15 cellular contexts compared by ENCODE assay signal in genomic region chr10:117804470-117805011, GRCh38.
A peak's percentile ranks its signal among the peaks of the same experiment; 100 is the strongest.
DNase-seq lines count a peak whose midpoint lies in the region; ATAC-seq and TF ChIP-seq lines count a peak whose summit lies in the region.
"Had no signal": no experiment of that assay in that cellular context is flagged by ENCODE, and none has a peak within 500 bp of the region (broad histone marks: within the 10 kb centered on the region; RNA-seq: fewer than 3 reads in every experiment).

No MANE protein-coding gene starts in this region.

- H3K4me3 ChIP-seq in HEK293 (ENCODE audit: low read depth, low read length) = no peak overlapping the region
- H3K4me3 ChIP-seq: gastrocnemius medialis had no signal

- POLR2A ChIA-PET in HEK293 (lab: Yijun Ruan, JAX) = no interaction called here

- no peak overlapping the region for H3K27ac ChIP-seq in HEK293 (ENCODE audit: extremely low read depth, low read depth, low read length)
- H3K27ac ChIP-seq: gastrocnemius medialis had no signal

- H3K9me3 ChIP-seq in HEK293 (ENCODE audit: control insufficient read depth, insufficient read depth, low read depth, low read length) = no peaks in the 10 kb centered on the region
- H3K9me3 ChIP-seq: gastrocnemius medialis had no signal

- H3K4me1 ChIP-seq in HEK293 (ENCODE audit: control insufficient read depth, insufficient read depth, low read length) = no peaks in the 10 kb centered on the region
- H3K4me1 ChIP-seq: gastrocnemius medialis had no signal

- H3K27ac Mint-ChIP-seq in brain = peak overlapping the region; percentile 12 to 89 (median 73)
- H3K27ac Mint-ChIP-seq: activated CD8-positive, alpha-beta T cell treated with anti-CD3 and anti-CD28 coated beads, Interleukin-2, amount 10 ng/mL, durations not matched to agents 7 days and 5 days; memory B cell had no signal

- H3K4me3 Mint-ChIP-seq in brain = peak overlapping the region in 4 of 5 experiments; percentile 18 to 63 (median 32)
- H3K4me3 Mint-ChIP-seq: activated CD8-positive, alpha-beta T cell treated with anti-CD3 and anti-CD28 coated beads, Interleukin-2, amount 10 ng/mL, durations not matched to agents 7 days and 5 days; memory B cell had no signal

- TF ChIP-seq CTCF in HEK293 (tag by site-specific recombination; IDR thresholded peaks at IDR 0.05) (no peak), brain (conservative IDR thresholded peaks at IDR 0.05) (no peak)

- H3K4me1 Mint-ChIP-seq in brain = peaks cover 37% of the 10 kb centered on the region
- H3K4me1 Mint-ChIP-seq: memory B cell had no signal

- peaks cover 15% of the 10 kb centered on the region for H3K27me3 Mint-ChIP-seq in brain

- H3K36me3 ChIP-seq in HEK293 (ENCODE audit: control insufficient read depth in 2 of 2, insufficient read depth in 1 of 2, low read length in 2 of 2) = no peaks in the 10 kb centered on the region
- H3K36me3 ChIP-seq: gastrocnemius medialis had no signal

- CTCF ChIA-PET in HEK293 (lab: Yijun Ruan, JAX) = no interaction called here

- ATAC-seq in HG02623 (IDR thresholded peaks at IDR 0.05; ENCODE audit: unreplicated experiment) = no peak
- ATAC-seq: activated CD8-positive, alpha-beta T cell treated with anti-CD3 and anti-CD28 coated beads, Interleukin-2, amount 10 ng/mL, durations not matched to agents 7 days and 5 days; gastrocnemius medialis; Panc1 had no signal

- H3K36me3 Mint-ChIP-seq in brain = no peaks in the 10 kb centered on the region
- H3K36me3 Mint-ChIP-seq: memory B cell had no signal

- H3K9me3 Mint-ChIP-seq in brain = peaks cover 5 to 17% (median 9%) of the 10 kb centered on the region in 5 experiments
- H3K9me3 Mint-ChIP-seq: memory B cell had no signal

- peak; percentile 10 for DNase-seq in AG08395 (ENCODE audit: low spot score)
- DNase-seq in medulla oblongata (ENCODE audit: extremely low spot score) = peak; percentile 60
- DNase-seq in HuH-7 (ENCODE audit: low spot score) = no peak
- DNase-seq in effector CD4-positive, alpha-beta T cell = no peak
- DNase-seq in LoVo (ENCODE audit: low spot score) = no peak
- DNase-seq: activated CD8-positive, alpha-beta T cell treated with anti-CD3 and anti-CD28 coated beads, Interleukin-2, amount 10 ng/mL, durations not matched to agents 7 days and 5 days; activated naive CD4-positive, alpha-beta T cell treated with anti-CD3 and anti-CD28 coated beads, Interleukin-2, amount 50 U/mL, for 16 hours; AML-193; gastrocnemius medialis; trophoblast cell had no signal

TF ChIP-seq in HEK293, 187 proteins besides CTCF, POLR2A, EP300 and RAD21:
- TF ChIP-seq ZNF510 (tag by site-specific recombination; IDR thresholded peaks at IDR 0.05; ENCODE audit: insufficient replicate concordance) (no peak), ZNF521 (tag by site-specific recombination; IDR thresholded peaks at IDR 0.05) (no peak), HOXD13 (CRISPR knock-in tag; IDR thresholded peaks at IDR 0.05; ENCODE audit: borderline replicate concordance) (no peak), ZNF660 (tag by site-specific recombination; IDR thresholded peaks at IDR 0.05) (0 out of 2 replicates have a peak, but pooled peaks have one; percentile 50), ZNF335 (tag by site-specific recombination; conservative IDR thresholded peaks at IDR 0.05) (0 out of 2 replicates have a peak, but pooled peaks have one; percentile 24), SP7 (tag by site-specific recombination; IDR thresholded peaks at IDR 0.05) (no peak)
- TF ChIP-seq, protein P1, sequence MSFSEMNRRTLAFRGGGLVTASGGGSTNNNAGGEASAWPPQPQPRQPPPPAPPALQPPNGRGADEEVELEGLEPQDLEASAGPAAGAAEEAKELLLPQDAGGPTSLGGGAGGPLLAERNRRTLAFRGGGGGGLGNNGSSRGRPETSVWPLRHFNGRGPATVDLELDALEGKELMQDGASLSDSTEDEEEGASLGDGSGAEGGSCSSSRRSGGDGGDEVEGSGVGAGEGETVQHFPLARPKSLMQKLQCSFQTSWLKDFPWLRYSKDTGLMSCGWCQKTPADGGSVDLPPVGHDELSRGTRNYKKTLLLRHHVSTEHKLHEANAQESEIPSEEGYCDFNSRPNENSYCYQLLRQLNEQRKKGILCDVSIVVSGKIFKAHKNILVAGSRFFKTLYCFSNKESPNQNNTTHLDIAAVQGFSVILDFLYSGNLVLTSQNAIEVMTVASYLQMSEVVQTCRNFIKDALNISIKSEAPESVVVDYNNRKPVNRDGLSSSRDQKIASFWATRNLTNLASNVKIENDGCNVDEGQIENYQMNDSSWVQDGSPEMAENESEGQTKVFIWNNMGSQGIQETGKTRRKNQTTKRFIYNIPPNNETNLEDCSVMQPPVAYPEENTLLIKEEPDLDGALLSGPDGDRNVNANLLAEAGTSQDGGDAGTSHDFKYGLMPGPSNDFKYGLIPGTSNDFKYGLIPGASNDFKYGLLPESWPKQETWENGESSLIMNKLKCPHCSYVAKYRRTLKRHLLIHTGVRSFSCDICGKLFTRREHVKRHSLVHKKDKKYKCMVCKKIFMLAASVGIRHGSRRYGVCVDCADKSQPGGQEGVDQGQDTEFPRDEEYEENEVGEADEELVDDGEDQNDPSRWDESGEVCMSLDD (tag by site-specific recombination; IDR thresholded peaks at IDR 0.05) = no peak

Comparison
In these comparisons a context has a peak if more than half of its experiments do, and no peak if none do; other contexts are left out.
1. DNase-seq: peak in AG08395 (single experiment) and medulla oblongata (single experiment); none in HuH-7 (single experiment), effector CD4-positive, alpha-beta T cell (single experiment) and LoVo (single experiment).